In the genomic region with DNA sequence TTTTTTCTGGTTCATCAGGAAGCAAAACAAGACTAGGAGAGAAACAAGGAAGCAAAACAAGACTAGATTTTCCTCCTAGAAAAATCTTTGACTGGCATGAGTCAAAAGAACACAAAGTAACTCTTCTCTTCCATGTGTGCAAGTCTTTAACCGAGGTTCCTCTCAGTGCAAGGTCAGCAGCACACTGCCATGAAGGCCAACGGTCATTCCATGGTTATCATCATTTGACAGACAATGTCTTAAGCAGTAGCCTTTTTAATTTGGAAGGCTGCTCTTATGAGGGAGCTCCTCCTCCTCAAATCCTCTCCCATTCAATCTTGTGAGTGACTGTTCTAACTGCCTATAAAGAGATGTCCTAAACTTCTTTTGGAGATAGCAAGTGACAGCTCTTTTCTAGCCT, we compare ENCODE assay signal across 17 cellular contexts.
"Had no signal": no experiment of that assay in that cellular context is flagged by ENCODE, and none has a peak within 500 bp of the region (broad histone marks: within the 10 kb centered on the region; RNA-seq: fewer than 3 reads in every experiment).

No MANE protein-coding gene starts in this region.

- H3K9me3 Mint-ChIP-seq: activated CD4-positive, alpha-beta T cell treated with anti-CD3 and anti-CD28 coated beads, Interleukin-2, amount 10 ng/mL, durations not matched to agents 24 days and 14 days; stimulated activated naive B cell treated with anti-CD40 and anti-IgM and Interleukin-4, amounts not matched to agents 10 μg/mL and 1 μg/mL and 100 μg/mL, for 72 hours had no signal

- H3K27me3 ChIP-seq: cardiac muscle cell, heart left ventricle, tibial artery, vagina had no signal

- DNase-seq: activated CD4-positive, alpha-beta T cell treated with anti-CD3 and anti-CD28 coated beads, Interleukin-2, amount 10 ng/mL, durations not matched to agents 24 days and 14 days; activated CD4-positive, CD25-positive, alpha-beta regulatory T cell; activated gamma-delta T cell treated with Interleukin-2 at 50 U/mL for 16 hours; activated T-cell treated with anti-CD3 and anti-CD28 coated beads, Interleukin-2, amount 50 U/mL, for 48 hours; heart left ventricle; left cardiac atrium; lower lobe of right lung; midbrain; posterior cingulate gyrus; retina; stimulated activated CD4-positive, alpha-beta T cell treated with anti-CD3 and anti-CD28 coated beads, Interleukin-2, amount 100 ng/mL, for 48 hours; stimulated activated naive B cell treated with anti-CD40 and anti-IgM and Interleukin-4, amounts not matched to agents 10 μg/mL and 1 μg/mL and 100 μg/mL, for 72 hours; tibial artery had no signal

- H3K4me1 ChIP-seq: lower lobe of right lung, tibial artery, vagina had no signal

- H3K27ac Mint-ChIP-seq: activated CD4-positive, alpha-beta T cell treated with anti-CD3 and anti-CD28 coated beads, Interleukin-2, amount 10 ng/mL, durations not matched to agents 24 days and 14 days had no signal

- H3K27ac ChIP-seq: cardiac muscle cell, lower lobe of right lung, vagina had no signal

- H3K4me3 Mint-ChIP-seq: activated CD4-positive, alpha-beta T cell treated with anti-CD3 and anti-CD28 coated beads, Interleukin-2, amount 10 ng/mL, durations not matched to agents 24 days and 14 days had no signal

- FAIRE-seq: frontal cortex, TTC549 had no signal

- H3K9me3 ChIP-seq: heart left ventricle, lower lobe of right lung, tibial artery, vagina had no signal

- ATAC-seq: left cardiac atrium; lower lobe of right lung; stimulated activated naive B cell treated with anti-CD40 and anti-IgM and Interleukin-4, amounts not matched to agents 10 μg/mL and 1 μg/mL and 100 μg/mL, for 72 hours had no signal

- H3K4me3 ChIP-seq: cardiac muscle cell, heart left ventricle, lower lobe of right lung, tibial artery, vagina had no signal

- H3K27me3 Mint-ChIP-seq: activated CD4-positive, alpha-beta T cell treated with anti-CD3 and anti-CD28 coated beads, Interleukin-2, amount 10 ng/mL, durations not matched to agents 24 days and 14 days; stimulated activated naive B cell treated with anti-CD40 and anti-IgM and Interleukin-4, amounts not matched to agents 10 μg/mL and 1 μg/mL and 100 μg/mL, for 72 hours had no signal
